In the genomic region with DNA sequence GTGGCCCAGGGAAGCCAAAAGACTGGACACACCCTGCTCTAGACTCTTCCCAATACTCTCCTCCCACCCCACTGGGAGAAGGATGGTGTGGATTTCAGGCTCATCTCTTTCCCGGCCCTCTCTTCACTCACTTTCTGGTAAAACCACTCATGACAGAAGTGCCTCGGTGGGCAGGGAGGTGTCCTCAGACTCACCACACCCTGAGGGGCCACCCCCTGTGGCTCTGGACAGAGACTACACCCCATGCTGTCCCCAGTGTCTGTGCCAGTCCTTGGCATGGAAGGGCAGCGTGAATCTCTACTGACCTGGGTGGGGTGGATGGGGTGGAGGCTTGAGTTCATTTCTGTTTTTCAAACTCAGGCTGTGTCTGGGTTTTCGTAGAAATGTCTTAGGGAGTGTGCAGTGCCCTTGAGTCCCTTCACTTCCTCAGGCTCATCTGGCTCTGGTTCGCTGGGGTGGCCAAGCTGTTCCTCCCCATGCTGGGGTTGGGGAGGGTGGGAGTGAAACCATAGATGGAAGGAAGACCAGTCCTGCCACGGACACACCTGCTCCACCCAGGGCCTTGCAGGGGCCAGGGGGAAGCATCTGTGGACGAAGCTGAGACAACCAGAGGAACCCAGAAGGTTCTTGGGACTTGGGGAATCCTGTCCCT, we compare ENCODE assay signal across 18 cellular contexts. TPM values are rescaled to one million over a fixed set of nuclear protein-coding genes. Genes with fewer than 3 reads are reported as not detected.
A peak's percentile ranks its signal among the peaks of the same experiment; 100 is the strongest.
DNase-seq lines count a peak whose midpoint lies in the region; ATAC-seq and TF ChIP-seq lines count a peak whose summit lies in the region.
"Had no signal": no experiment of that assay in that cellular context is flagged by ENCODE, and none has a peak within 500 bp of the region (broad histone marks: within the 10 kb centered on the region; RNA-seq: fewer than 3 reads in every experiment).

No MANE protein-coding gene starts in this region.

- H3K27ac Mint-ChIP-seq in Calu3 (ENCODE audit: unreplicated experiment) = peak overlapping the region; percentile 46
- peak overlapping the region; percentile 75 for H3K27ac Mint-ChIP-seq in natural killer cell
- H3K27ac Mint-ChIP-seq: GM23338 had no signal

- intact Hi-C loops in Calu3 (cut with micrococcal nuclease; ENCODE audit: unreplicated experiment) = no loop called here
- intact Hi-C loops in natural killer cell (cut with micrococcal nuclease) = no loop called here

- ATAC-seq in natural killer cell = peak in 1 of 3 donors; percentile 27
- ATAC-seq in GM19023 (IDR thresholded peaks at IDR 0.05; ENCODE audit: unreplicated experiment) = no peak
- ATAC-seq in HG03442 (IDR thresholded peaks at IDR 0.05; ENCODE audit: unreplicated experiment) = no peak
- ATAC-seq: heart left ventricle, Right ventricle myocardium inferior had no signal

- H4K20me1 ChIP-seq in BLaER1 treated with 17β-estradiol and CSF1 and Interleukin-3, amounts not matched to agents 10 nM and 100 nM = peaks cover 0 to 23% (median 0%) of the 10 kb centered on the region in 11 experiments; a peak in 11 of 22 replicates

- H3K36me3 Mint-ChIP-seq in Calu3 (ENCODE audit: insufficient read depth, unreplicated experiment) (peaks cover 89% of the 10 kb centered on the region), natural killer cell (peaks cover 14% of the 10 kb centered on the region)

- peaks cover 8 to 53% (median 14%) of the 10 kb centered on the region in 11 experiments for H3K36me3 ChIP-seq in BLaER1 treated with 17β-estradiol and CSF1 and Interleukin-3, amounts not matched to agents 10 nM and 100 nM
- H3K36me3 ChIP-seq: BE2C had no signal

- H3K27me3 ChIP-seq in BLaER1 treated with 17β-estradiol and CSF1 and Interleukin-3, amounts not matched to agents 10 nM and 100 nM = no peaks in the 10 kb centered on the region
- H3K27me3 ChIP-seq: BE2C, heart left ventricle, stomach, upper lobe of right lung had no signal

- H3K9me3 ChIP-seq in BLaER1 treated with 17β-estradiol and CSF1 and Interleukin-3, amounts not matched to agents 10 nM and 100 nM (replicated peaks in 1 of 11) = no peaks in the 10 kb centered on the region
- H3K9me3 ChIP-seq: BE2C, heart left ventricle, stomach, upper lobe of right lung had no signal

- H3K9me3 Mint-ChIP-seq in Calu3 (ENCODE audit: low read depth, unreplicated experiment) = no peaks in the 10 kb centered on the region
- H3K9me3 Mint-ChIP-seq in natural killer cell = no peaks in the 10 kb centered on the region

- no peak overlapping the region for H3K27ac ChIP-seq in BLaER1 treated with 17β-estradiol and CSF1 and Interleukin-3, amounts not matched to agents 10 nM and 100 nM
- peak overlapping the region in 1 of 2 donors; percentile 5 for H3K27ac ChIP-seq in coronary artery
- H3K27ac ChIP-seq: heart left ventricle, stomach, upper lobe of right lung had no signal

- peak overlapping the region; percentile 46 to 84 (median 65); a peak in 21 of 22 replicates for H3K4me2 ChIP-seq in BLaER1 treated with 17β-estradiol and CSF1 and Interleukin-3, amounts not matched to agents 10 nM and 100 nM
- H3K4me2 ChIP-seq: GM23338 had no signal

- BruUV-seq in Calu3 (replicated peaks; lab: Mats Ljungman, UMichigan) = no TSS peak

- TF ChIP-seq CTCF in Calu3 (IDR thresholded peaks at IDR 0.05; ENCODE audit: unreplicated experiment) = no peak
- no peak for TF ChIP-seq CTCF in coronary artery (IDR thresholded peaks at IDR 0.05)
- no peak for TF ChIP-seq CTCF in natural killer cell (IDR thresholded peaks at IDR 0.05)

- CTCF ChIA-PET in Calu3 (lab: Charles Lee) = interaction anchor here (1.8 kb wide), 1 partner anchor 42 kb away, joined by 5 read pairs; no protein-coding TSS in a partner anchor

- H3K9ac ChIP-seq in BLaER1 treated with 17β-estradiol and CSF1 and Interleukin-3, amounts not matched to agents 10 nM and 100 nM = peak overlapping the region in 1 of 11 experiments; percentile 39; a peak in 1 of 22 replicates

- H3K4me1 ChIP-seq in BLaER1 treated with 17β-estradiol and CSF1 and Interleukin-3, amounts not matched to agents 10 nM and 100 nM = peaks cover 61 to 88% (median 75%) of the 10 kb centered on the region in 10 experiments
- H3K4me1 ChIP-seq: upper lobe of right lung had no signal

- H3K4me1 Mint-ChIP-seq in Calu3 (ENCODE audit: low read depth, unreplicated experiment) = peaks cover 27% of the 10 kb centered on the region
- peaks cover 1 to 5% of the 10 kb centered on the region in 2 donors for H3K4me1 Mint-ChIP-seq in natural killer cell

- H3K4me3 ChIP-seq in BLaER1 treated with 17β-estradiol and CSF1 and Interleukin-3, amounts not matched to agents 10 nM and 100 nM = no peak overlapping the region
- no peak overlapping the region for H3K4me3 ChIP-seq in coronary artery
- H3K4me3 ChIP-seq: GM23338, heart left ventricle, stomach, upper lobe of right lung had no signal

- no peaks in the 10 kb centered on the region for H3K27me3 Mint-ChIP-seq in Calu3 (ENCODE audit: unreplicated experiment)
- no peaks in the 10 kb centered on the region for H3K27me3 Mint-ChIP-seq in natural killer cell (ENCODE audit: low read depth in 2 of 2)

- no peak for DNase-seq in Calu3
- DNase-seq in coronary artery (ENCODE audit: low spot score) = peak; percentile 64
- DNase-seq in natural killer cell = no peak
- no peak for DNase-seq in GM03348 (ENCODE audit: low spot score)
- no peak for DNase-seq in DMS79 (lab: John Stamatoyannopoulos, UW)
- DNase-seq: activated effector memory CD4-positive, alpha-beta T cell treated with Interleukin-2 at 50 U/mL for 16 hours; anterior cingulate cortex; BE2C; NCI-H1092 treated with DMSO at 0.1 percent for 48 hours; NCI-H526; stomach; upper lobe of right lung had no signal

- no peak overlapping the region for H3K4me3 Mint-ChIP-seq in Calu3 (ENCODE audit: low read depth, unreplicated experiment)
- no peak overlapping the region for H3K4me3 Mint-ChIP-seq in natural killer cell
- H3K4me3 Mint-ChIP-seq: GM23338 had no signal

RNA-seq across cellular contexts. Expression of a gene that starts 59.1 kb away (rescaled TPM):
- 935 and 954 TPM in 2 replicates for total RNA-seq in Calu3 (2022)
- 100 to 1,000 TPM; 119 to 157 (median 133) TPM for total RNA-seq in natural killer cell
